In genomic region chr7:55618913-55619312, GRCh38 we compare ENCODE assay signal across 36 cellular contexts.
"Had no signal": no experiment of that assay in that cellular context is flagged by ENCODE, and none has a peak within 500 bp of the region (broad histone marks: within the 10 kb centered on the region; RNA-seq: fewer than 3 reads in every experiment).

No MANE protein-coding gene starts in this region.

- DNase-seq: Karpas-422, Kasumi-1, MG63, MM.1S, MV-4-11, NCI-H1048, NCI-H1092, NCI-H1092 treated with DMSO at 0.1 percent for 48 hours, NCI-H1105, NCI-H1105 treated with DMSO at 0.1 percent for 48 hours, NCI-H1417, NCI-H1417 treated with DMSO at 0.1 percent for 48 hours, NCI-H1436, NCI-H1436 treated with DMSO at 0.1 percent for 48 hours, NCI-H146, NCI-H1694, NCI-H1694 treated with DMSO at 0.1 percent for 48 hours, NCI-H187 treated with DMSO at 0.1 percent for 48 hours, NCI-H1930, NCI-H2029, NCI-H2029 treated with DMSO at 0.1 percent for 48 hours, NCI-H2081, NCI-H2081 treated with DMSO at 0.1 percent for 48 hours, NCI-H2107, NCI-H2171, NCI-H2171 treated with DMSO at 0.1 percent for 48 hours, NCI-H2227 treated with DMSO at 0.1 percent for 48 hours, NCI-H226, NCI-H345, NCI-H446, NCI-H446 treated with DMSO at 0.1 percent for 48 hours, NCI-H510A, NCI-H510A treated with DMSO at 0.1 percent for 48 hours, NCI-H524, NCI-H524 treated with DMSO at 0.1 percent for 48 hours, NCI-H526 had no signal

- H3K27me3 ChIP-seq: MG63 had no signal

- H3K36me3 ChIP-seq: MG63 had no signal

- H3K9me3 ChIP-seq: MG63 had no signal

- H3K4me3 ChIP-seq: MG63 had no signal
